Comparison of ENCODE assay signal across 14 cellular contexts in genomic region chr1:10696977-10697376, GRCh38.
DNase-seq lines count a peak whose midpoint lies in the region; ATAC-seq and TF ChIP-seq lines count a peak whose summit lies in the region.
"Had no signal": no experiment of that assay in that cellular context is flagged by ENCODE, and none has a peak within 500 bp of the region (broad histone marks: within the 10 kb centered on the region; RNA-seq: fewer than 3 reads in every experiment).

No MANE protein-coding gene starts in this region.

- no peak overlapping the region for H3K4me3 ChIP-seq in CD4-positive, CD25-positive, alpha-beta regulatory T cell (ENCODE audit: low read depth, low read length)
- H3K4me3 ChIP-seq: BLaER1 had no signal

- DNase-seq in CD4-positive, CD25-positive, alpha-beta regulatory T cell, result no peak
- DNase-seq in MV-4-11 (lab: John Stamatoyannopoulos, UW), result peak; percentile 12
- peak; percentile 44 for DNase-seq in activated naive CD8-positive, alpha-beta T cell treated with anti-CD3 and anti-CD28 coated beads, Interleukin-2, amount 50 U/mL, for 24 hours
- peak; percentile 22 for DNase-seq in stimulated activated CD4-positive, alpha-beta T cell treated with anti-CD3 and anti-CD28 coated beads, Interleukin-12 subunit alpha, Interleukin-12 subunit beta, amount 100 ng/mL, for 4 hours
- DNase-seq in GM13976 (ENCODE audit: low spot score), result no peak
- DNase-seq in GM19240 (ENCODE audit: insufficient read length, low spot score), result no peak
- DNase-seq: MM.1S, NCI-H345, RPMI8226, T1000 had no signal

- in situ Hi-C loops in GM13976 (cut with MboI; ENCODE audit: low sequenced_read_pairs, unreplicated experiment), result no loop called here

- peak overlapping the region in 2 of 3 donors; percentile 15 to 90 for H3K27ac Mint-ChIP-seq in CD4-positive, CD25-positive, alpha-beta regulatory T cell
- no peak overlapping the region for H3K27ac Mint-ChIP-seq in activated naive CD8-positive, alpha-beta T cell treated with anti-CD3 and anti-CD28 coated beads, Interleukin-2, amount 50 U/mL, for 24 hours

- no peaks in the 10 kb centered on the region for H3K9me3 ChIP-seq in CD4-positive, CD25-positive, alpha-beta regulatory T cell (ENCODE audit: control insufficient read depth in 2 of 2, low read length in 2 of 2)
- H3K9me3 ChIP-seq: BLaER1 had no signal

- ATAC-seq in CD4-positive, CD25-positive, alpha-beta regulatory T cell (ENCODE audit: low read depth in 2 of 2), result no peak
- peak; percentile 60 for ATAC-seq in activated naive CD8-positive, alpha-beta T cell treated with anti-CD3 and anti-CD28 coated beads, Interleukin-2, amount 50 U/mL, for 24 hours
- ATAC-seq in HG02798 (IDR thresholded peaks at IDR 0.05; ENCODE audit: poor library complexity, unreplicated experiment) (no peak), HG03460 (IDR thresholded peaks at IDR 0.05; ENCODE audit: unreplicated experiment) (no peak)

- TF ChIP-seq CTCF in GM13976 (IDR thresholded peaks at IDR 0.05; ENCODE audit: borderline replicate concordance, control extremely low read depth, extremely low read depth, insufficient read depth, missing control alignments), result no peak

- no peaks in the 10 kb centered on the region for H3K27me3 ChIP-seq in CD4-positive, CD25-positive, alpha-beta regulatory T cell (ENCODE audit: control insufficient read depth, insufficient read depth, low read length)

- peaks cover 4% of the 10 kb centered on the region for H3K27me3 Mint-ChIP-seq in CD4-positive, CD25-positive, alpha-beta regulatory T cell
- peaks cover 10% of the 10 kb centered on the region for H3K27me3 Mint-ChIP-seq in activated naive CD8-positive, alpha-beta T cell treated with anti-CD3 and anti-CD28 coated beads, Interleukin-2, amount 50 U/mL, for 24 hours
- H3K27me3 Mint-ChIP-seq: activated naive CD4-positive, alpha-beta T cell treated with anti-CD3 and anti-CD28 coated beads, Interleukin-2, amount 50 U/mL, for 24 hours had no signal

- peak overlapping the region in 3 of 4 donors; percentile 79 to 95 (median 87) for H3K4me3 Mint-ChIP-seq in CD4-positive, CD25-positive, alpha-beta regulatory T cell
- H3K4me3 Mint-ChIP-seq in activated naive CD8-positive, alpha-beta T cell treated with anti-CD3 and anti-CD28 coated beads, Interleukin-2, amount 50 U/mL, for 24 hours, result no peak overlapping the region

- peaks cover 4 to 30% (median 17%) of the 10 kb centered on the region in 4 donors for H3K4me1 Mint-ChIP-seq in CD4-positive, CD25-positive, alpha-beta regulatory T cell
- peaks cover 36% of the 10 kb centered on the region for H3K4me1 Mint-ChIP-seq in activated naive CD8-positive, alpha-beta T cell treated with anti-CD3 and anti-CD28 coated beads, Interleukin-2, amount 50 U/mL, for 24 hours

- no peaks in the 10 kb centered on the region for H3K36me3 Mint-ChIP-seq in CD4-positive, CD25-positive, alpha-beta regulatory T cell
- H3K36me3 Mint-ChIP-seq in activated naive CD8-positive, alpha-beta T cell treated with anti-CD3 and anti-CD28 coated beads, Interleukin-2, amount 50 U/mL, for 24 hours (ENCODE audit: low read depth), result no peaks in the 10 kb centered on the region
- H3K36me3 Mint-ChIP-seq: activated naive CD4-positive, alpha-beta T cell treated with anti-CD3 and anti-CD28 coated beads, Interleukin-2, amount 50 U/mL, for 24 hours had no signal

- no peaks in the 10 kb centered on the region for H3K9me3 Mint-ChIP-seq in CD4-positive, CD25-positive, alpha-beta regulatory T cell
- H3K9me3 Mint-ChIP-seq in activated naive CD8-positive, alpha-beta T cell treated with anti-CD3 and anti-CD28 coated beads, Interleukin-2, amount 50 U/mL, for 24 hours, result no peaks in the 10 kb centered on the region
- H3K9me3 Mint-ChIP-seq: activated naive CD4-positive, alpha-beta T cell treated with anti-CD3 and anti-CD28 coated beads, Interleukin-2, amount 50 U/mL, for 24 hours had no signal

- H3K36me3 ChIP-seq in CD4-positive, CD25-positive, alpha-beta regulatory T cell (ENCODE audit: control insufficient read depth, insufficient read depth, low read length), result no peaks in the 10 kb centered on the region
- H3K36me3 ChIP-seq: BLaER1 had no signal

- H3K4me1 ChIP-seq in CD4-positive, CD25-positive, alpha-beta regulatory T cell (ENCODE audit: control insufficient read depth, insufficient read depth, low read length, poor library complexity, severe bottlenecking), result peaks cover 20% of the 10 kb centered on the region

- H3K27ac ChIP-seq in CD4-positive, CD25-positive, alpha-beta regulatory T cell (ENCODE audit: insufficient read depth, low read length, poor library complexity, severe bottlenecking), result no peak overlapping the region
- H3K27ac ChIP-seq: BLaER1 had no signal

Comparison
In these comparisons a context has a peak if more than half of its experiments do, and no peak if none do; other contexts are left out.
1. DNase-seq: peak in MV-4-11 (single experiment), activated naive CD8-positive, alpha-beta T cell treated with anti-CD3 and anti-CD28 coated beads, Interleukin-2, amount 50 U/mL, for 24 hours (single experiment) and stimulated activated CD4-positive, alpha-beta T cell treated with anti-CD3 and anti-CD28 coated beads, Interleukin-12 subunit alpha, Interleukin-12 subunit beta, amount 100 ng/mL, for 4 hours (single experiment); none in CD4-positive, CD25-positive, alpha-beta regulatory T cell (0 of 3), GM13976 (single experiment) and GM19240 (single experiment).